Comparison of ENCODE assay signal across 8 cellular contexts in the genomic region with DNA sequence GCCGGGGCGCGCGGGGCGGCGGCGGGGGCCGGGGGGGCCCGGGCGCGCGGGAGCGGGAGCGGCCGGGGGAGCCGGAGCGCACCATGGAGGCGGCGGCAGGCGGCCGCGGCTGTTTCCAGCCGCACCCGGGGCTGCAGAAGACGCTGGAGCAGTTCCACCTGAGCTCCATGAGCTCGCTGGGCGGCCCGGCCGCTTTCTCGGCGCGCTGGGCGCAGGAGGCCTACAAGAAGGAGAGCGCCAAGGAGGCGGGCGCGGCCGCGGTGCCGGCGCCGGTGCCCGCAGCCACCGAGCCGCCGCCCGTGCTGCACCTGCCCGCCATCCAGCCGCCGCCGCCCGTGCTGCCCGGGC. TPM values are rescaled to one million over a fixed set of nuclear protein-coding genes. Genes with fewer than 3 reads are reported as not detected.
A peak's percentile ranks its signal among the peaks of the same experiment; 100 is the strongest.
DNase-seq lines count a peak whose midpoint lies in the region; FAIRE-seq and TF ChIP-seq lines count a peak whose summit lies in the region.

No MANE protein-coding gene starts in this region.

- H3K4me1 Mint-ChIP-seq in Caco-2 (ENCODE audit: low read depth, unreplicated experiment): peaks cover 9% of the 10 kb centered on the region

- no TSS peak for BruUV-seq in Caco-2 (replicated peaks; lab: Mats Ljungman, UMichigan)

- H3K27ac Mint-ChIP-seq in Caco-2 (ENCODE audit: unreplicated experiment): no peak overlapping the region

- no peaks in the 10 kb centered on the region for H3K27me3 Mint-ChIP-seq in Caco-2 (ENCODE audit: insufficient read depth, unreplicated experiment)

- no peaks in the 10 kb centered on the region for H3K9me3 Mint-ChIP-seq in Caco-2 (ENCODE audit: unreplicated experiment)

- peak overlapping the region in 1 of 2 donors; percentile 69 for H3K9ac ChIP-seq in mucosa of rectum (ENCODE audit: low read depth in 1 of 2, low read length in 2 of 2)

- no peak for TF ChIP-seq POLR2A in NB4 (IDR thresholded peaks at IDR 0.05; ENCODE audit: extremely low read depth, insufficient read length)
- no peak for TF ChIP-seq POLR2A in H54 (IDR thresholded peaks at IDR 0.05; ENCODE audit: low read depth, low read length)

- peak overlapping the region; percentile 88 for H3K27ac ChIP-seq in cingulate gyrus (ENCODE audit: low read depth, low read length)
- H3K27ac ChIP-seq in mucosa of rectum (ENCODE audit: low read depth in 2 of 2, low read length in 2 of 2): peak overlapping the region; percentile 64 to 80

- POLR2A ChIA-PET in Caco-2 (lab: Charles Lee) (interaction anchor here (2.4 kb wide), 1 partner anchor 34 kb away, joined by 7 read pairs; a partner anchor contains a TSS), GM10248 (lab: Yijun Ruan, JAX) (interaction anchor here (1.5 kb wide), 1 partner anchor 21 kb away, joined by 3 read pairs; no protein-coding TSS in a partner anchor)

- H3K4me1 ChIP-seq in Caco-2 (no peaks in the 10 kb centered on the region), mucosa of rectum (ENCODE audit: control insufficient read depth in 2 of 2, insufficient read depth in 2 of 2, low read length in 2 of 2) (peaks cover 44 to 46% of the 10 kb centered on the region in 2 donors)

- H3K27me3 ChIP-seq in Caco-2 (replicated peaks; ENCODE audit: control insufficient read depth, insufficient read depth, low read length) (no peaks in the 10 kb centered on the region), mucosa of rectum (ENCODE audit: control insufficient read depth in 2 of 2, insufficient read depth in 2 of 2, low read length in 2 of 2) (no peaks in the 10 kb centered on the region)

- intact Hi-C loops in Caco-2 (cut with micrococcal nuclease; ENCODE audit: unreplicated experiment): loop anchor here (10.0 kb wide), 1 partner anchor 86 kb away; no protein-coding TSS in a partner anchor

- peak overlapping the region; percentile 86 for H3K4me3 ChIP-seq in Caco-2 (ENCODE audit: low read depth, low read length)
- peak overlapping the region; percentile 64 for H3K4me3 ChIP-seq in NB4 (ENCODE audit: low read depth, low read length)
- peak overlapping the region; percentile 79 to 83 for H3K4me3 ChIP-seq in mucosa of rectum (ENCODE audit: low read length in 2 of 2)

- TF ChIP-seq CTCF in Caco-2 (IDR thresholded peaks at IDR 0.05; ENCODE audit: insufficient read depth in 1 of 2, low read depth in 1 of 2, low read length in 1 of 2, severe bottlenecking in 1 of 2, unreplicated experiment in 1 of 2) (no peak), NB4 (IDR thresholded peaks at IDR 0.05; ENCODE audit: low read depth, low read length) (no peak), GM10248 (IDR thresholded peaks at IDR 0.05; ENCODE audit: control extremely low read depth, extremely low read depth, low read depth, missing control alignments) (no peak)

- H3K9me3 ChIP-seq in Caco-2: no peaks in the 10 kb centered on the region
- no peaks in the 10 kb centered on the region for H3K9me3 ChIP-seq in mucosa of rectum (ENCODE audit: control insufficient read depth in 2 of 2, low read length in 2 of 2)

- H3K36me3 Mint-ChIP-seq in Caco-2 (ENCODE audit: insufficient read depth, unreplicated experiment): peaks cover 10% of the 10 kb centered on the region

- DNase-seq in Caco-2 (no peak), NB4 (ENCODE audit: low read depth) (peak; percentile 56), NCI-H2107 (lab: John Stamatoyannopoulos, UW) (no peak), H54 (ENCODE audit: insufficient read length, low spot score) (no peak), GM10248 (ENCODE audit: extremely low spot score) (no peak), NCI-H446 (lab: John Stamatoyannopoulos, UW) (no peak)

- H3K36me3 ChIP-seq in Caco-2 (ENCODE audit: control insufficient read depth, insufficient read depth, low read length): no peaks in the 10 kb centered on the region
- no peaks in the 10 kb centered on the region for H3K36me3 ChIP-seq in mucosa of rectum (ENCODE audit: control insufficient read depth in 2 of 2, insufficient read depth in 2 of 2, low read length in 2 of 2)

- peak overlapping the region; percentile 83 for H3K4me3 Mint-ChIP-seq in Caco-2 (ENCODE audit: unreplicated experiment)

- no peak for FAIRE-seq in H54 (lab: Jason Lieb, UNC)

- CTCF ChIA-PET in Caco-2 (lab: Charles Lee) (interaction anchor here (0.7 to 1.2 kb wide), 3 partner anchors 12 to 34 kb away, joined by 3 to 12 read pairs (median 4); a partner anchor contains a TSS), GM10248 (lab: Yijun Ruan, JAX) (interaction anchor here (1.5 to 2.4 kb wide), 2 partner anchors 34 to 154 kb away, joined by 4 to 11 read pairs; a partner anchor contains a TSS)

RNA-seq across cellular contexts. Expression of a gene that starts 0.5 kb away (rescaled TPM):
- total RNA-seq in Caco-2 (2022): 38.2 and 39.8 TPM in 2 replicates

RNA-seq across cellular contexts. Expression of a gene that starts 34.1 kb away (rescaled TPM):
- 62.5 and 72.4 TPM in 2 replicates for total RNA-seq in Caco-2 (2022)
